In genomic region chr13:97140611-97141010, GRCh38 we compare ENCODE assay signal across 23 cellular contexts.
A peak's percentile ranks its signal among the peaks of the same experiment; 100 is the strongest.
DNase-seq lines count a peak whose midpoint lies in the region; TF ChIP-seq lines count a peak whose summit lies in the region.
"Had no signal": no experiment of that assay in that cellular context is flagged by ENCODE, and none has a peak within 500 bp of the region (broad histone marks: within the 10 kb centered on the region; RNA-seq: fewer than 3 reads in every experiment).

No MANE protein-coding gene starts in this region.

- no peak overlapping the region for H2BK12ac ChIP-seq in neuronal stem cell (ENCODE audit: low read length)

- H3K27me3 ChIP-seq in GM23248 (replicated peaks; ENCODE audit: insufficient read depth) (no peaks in the 10 kb centered on the region), neuronal stem cell (ENCODE audit: control insufficient read depth in 3 of 3, insufficient read depth in 3 of 3, low read depth in 1 of 3, low read length in 3 of 3) (peaks cover 0 to 9% (median 0%) of the 10 kb centered on the region in 3 experiments), ovary (no peaks in the 10 kb centered on the region)
- H3K27me3 ChIP-seq: heart right ventricle had no signal

- H3F3A ChIP-seq in GM23248 (ENCODE audit: insufficient read depth), result peaks cover 25% of the 10 kb centered on the region

- peak overlapping the region; percentile 73 for H2AFZ ChIP-seq in GM23248
- no peak overlapping the region for H2AFZ ChIP-seq in neuronal stem cell (ENCODE audit: low read length)

- H2AK5ac ChIP-seq in neuronal stem cell (ENCODE audit: low read depth, low read length), result no peak overlapping the region

- in situ Hi-C loops in GM23248 (cut with MboI), result no loop called here

- no peaks in the 10 kb centered on the region for H3K36me3 Mint-ChIP-seq in type B pancreatic cell
- H3K36me3 Mint-ChIP-seq: stimulated activated effector memory CD8-positive, alpha-beta T cell treated with anti-CD3 and anti-CD28 coated beads, Interleukin-12 subunit alpha, Interleukin-12 subunit beta, amount 100 ng/mL, for 72 hours; T-cell had no signal

- H3K4me1 Mint-ChIP-seq in type B pancreatic cell (ENCODE audit: unreplicated experiment), result peaks cover 34% of the 10 kb centered on the region

- no peak overlapping the region for H4K8ac ChIP-seq in neuronal stem cell (ENCODE audit: low read depth, low read length)

- H3K9ac ChIP-seq in GM23248, result no peak overlapping the region
- H3K9ac ChIP-seq in SK-N-MC (ENCODE audit: insufficient read length), result no peak overlapping the region
- no peak overlapping the region for H3K9ac ChIP-seq in neuronal stem cell (ENCODE audit: low read depth, low read length, poor library complexity)
- H3K9ac ChIP-seq: KMS-11 had no signal

- TF ChIP-seq CTCF in type B pancreatic cell (conservative IDR thresholded peaks at IDR 0.05), result no peak
- no peak for TF ChIP-seq CTCF in ovary (IDR thresholded peaks at IDR 0.05)

- H3K4me2 ChIP-seq in GM23248 (ENCODE audit: unreplicated experiment) (peak overlapping the region; percentile 77), neuronal stem cell (ENCODE audit: insufficient read depth, low read length, poor library complexity, severe bottlenecking) (no peak overlapping the region)
- H3K4me2 ChIP-seq: KMS-11 had no signal

- intact Hi-C loops in ovary (cut with DNase I), result no loop called here

- H3K79me2 ChIP-seq in GM23248 (ENCODE audit: insufficient read depth), result no peaks in the 10 kb centered on the region

- no peak overlapping the region for H3K18ac ChIP-seq in neuronal stem cell (ENCODE audit: low read length)

- H3K4me3 Mint-ChIP-seq in type B pancreatic cell, result peak overlapping the region; percentile 2
- H3K4me3 Mint-ChIP-seq: activated CD4-positive, alpha-beta T cell treated with anti-CD3 and anti-CD28 coated beads for 36 hours; activated T-cell treated with anti-CD3 and anti-CD28 coated beads, Interleukin-2, amount 50 U/mL, for 24 hours; stimulated activated effector memory CD8-positive, alpha-beta T cell treated with anti-CD3 and anti-CD28 coated beads, Interleukin-12 subunit alpha, Interleukin-12 subunit beta, amount 100 ng/mL, for 72 hours; T-cell had no signal

- peak overlapping the region; percentile 58 for H3K27ac Mint-ChIP-seq in type B pancreatic cell
- H3K27ac Mint-ChIP-seq: activated CD4-positive, alpha-beta T cell treated with anti-CD3 and anti-CD28 coated beads for 36 hours; activated T-cell treated with anti-CD3 and anti-CD28 coated beads, Interleukin-2, amount 50 U/mL, for 24 hours; stimulated activated effector memory CD8-positive, alpha-beta T cell treated with anti-CD3 and anti-CD28 coated beads, Interleukin-12 subunit alpha, Interleukin-12 subunit beta, amount 100 ng/mL, for 72 hours; T-cell had no signal

- peak; percentile 38 for DNase-seq in GM23248
- DNase-seq in SK-N-MC (ENCODE audit: low read depth, low spot score), result no peak
- DNase-seq in inferior parietal cortex (ENCODE audit: extremely low spot score), result peak; percentile 27
- no peak for DNase-seq in type B pancreatic cell (ENCODE audit: extremely low spot score, unreplicated experiment)
- no peak for DNase-seq in neuronal stem cell (ENCODE audit: low spot score)
- no peak for DNase-seq in ovary
- no peak for DNase-seq in GM19238 (ENCODE audit: insufficient read length, low spot score)
- DNase-seq: activated CD4-positive, alpha-beta T cell treated with anti-CD3 and anti-CD28 coated beads for 36 hours; activated CD8-positive, alpha-beta memory T cell treated with anti-CD3 and anti-CD28 coated beads for 24 hours; activated naive CD4-positive, alpha-beta T cell; activated T-cell treated with anti-CD3 and anti-CD28 coated beads, Interleukin-2, amount 50 U/mL, for 24 hours; amniotic stem cell; COR-L47; dermis blood vessel endothelial cell; heart right ventricle; left ventricle myocardium inferior; NCI-H2171 treated with DMSO at 0.1 percent for 48 hours; stimulated activated CD4-positive, alpha-beta T cell treated with anti-CD3 and anti-CD28 coated beads, Interleukin-2, amount 100 ng/mL, for 24 hours; T-cell had no signal

- H3K9me3 ChIP-seq in GM23248 (ENCODE audit: low read depth), result no peaks in the 10 kb centered on the region
- H3K9me3 ChIP-seq in SK-N-MC (ENCODE audit: low read depth, low read length), result no peaks in the 10 kb centered on the region
- H3K9me3 ChIP-seq in neuronal stem cell (replicated peaks in 1 of 2; ENCODE audit: control insufficient read depth in 2 of 2, insufficient read depth in 1 of 2, low read depth in 1 of 2, low read length in 2 of 2), result no peaks in the 10 kb centered on the region
- no peaks in the 10 kb centered on the region for H3K9me3 ChIP-seq in ovary
- H3K9me3 ChIP-seq: heart right ventricle, left ventricle myocardium inferior had no signal

- H3K4me1 ChIP-seq in GM23248 (ENCODE audit: insufficient read depth) (peaks cover 28% of the 10 kb centered on the region), neuronal stem cell (ENCODE audit: control insufficient read depth in 2 of 2, insufficient read depth in 1 of 2, low read depth in 1 of 2, low read length in 2 of 2) (peaks cover 0 to 8% of the 10 kb centered on the region in 2 donors), ovary (ENCODE audit: insufficient read depth) (peaks cover 3% of the 10 kb centered on the region)

- H2BK5ac ChIP-seq in neuronal stem cell (ENCODE audit: low read length), result no peak overlapping the region

- no peaks in the 10 kb centered on the region for H3K9me3 Mint-ChIP-seq in type B pancreatic cell
- H3K9me3 Mint-ChIP-seq: activated T-cell treated with anti-CD3 and anti-CD28 coated beads, Interleukin-2, amount 50 U/mL, for 24 hours; neural crest cell; stimulated activated effector memory CD8-positive, alpha-beta T cell treated with anti-CD3 and anti-CD28 coated beads, Interleukin-12 subunit alpha, Interleukin-12 subunit beta, amount 100 ng/mL, for 72 hours; T-cell had no signal

- no peak overlapping the region for H3K4ac ChIP-seq in neuronal stem cell (ENCODE audit: low read length)

- H2BK120ac ChIP-seq in neuronal stem cell (ENCODE audit: low read depth, low read length), result no peak overlapping the region

- no peak overlapping the region for H3K27ac ChIP-seq in GM23248
- 0 out of 2 replicates have a peak overlapping the region, but pooled peaks have one; percentile 3 for H3K27ac ChIP-seq in SK-N-MC
- no peak overlapping the region for H3K27ac ChIP-seq in neuronal stem cell (replicated peaks; ENCODE audit: low read length)
- H3K27ac ChIP-seq in ovary, result no peak overlapping the region
- H3K27ac ChIP-seq: heart right ventricle, KMS-11, left ventricle myocardium inferior had no signal

- H2BK15ac ChIP-seq in neuronal stem cell (ENCODE audit: low read length), result no peak overlapping the region

- H3K9me2 ChIP-seq in GM23248 (ENCODE audit: insufficient read depth), result no peaks in the 10 kb centered on the region

- no peak overlapping the region for H4K91ac ChIP-seq in neuronal stem cell (ENCODE audit: low read depth, low read length, poor library complexity)

- no peaks in the 10 kb centered on the region for H3K27me3 Mint-ChIP-seq in type B pancreatic cell
- H3K27me3 Mint-ChIP-seq: progenitor cell of endocrine pancreas had no signal

- H3K4me3 ChIP-seq in GM23248, result peak overlapping the region; percentile 63
- no peak overlapping the region for H3K4me3 ChIP-seq in SK-N-MC
- H3K4me3 ChIP-seq in neuronal stem cell (ENCODE audit: low read length in 2 of 2), result no peak overlapping the region
- H3K4me3 ChIP-seq in ovary, result no peak overlapping the region
- H3K4me3 ChIP-seq: heart right ventricle, left ventricle myocardium inferior had no signal

- no peaks in the 10 kb centered on the region for H3K36me3 ChIP-seq in GM23248 (ENCODE audit: low read depth)
- H3K36me3 ChIP-seq in SK-N-MC (ENCODE audit: insufficient read depth, low read length), result no peaks in the 10 kb centered on the region
- H3K36me3 ChIP-seq in neuronal stem cell (replicated peaks in 1 of 2; ENCODE audit: control insufficient read depth in 2 of 2, insufficient read depth in 2 of 2, low read length in 2 of 2), result no peaks in the 10 kb centered on the region
- no peaks in the 10 kb centered on the region for H3K36me3 ChIP-seq in ovary
- H3K36me3 ChIP-seq: heart right ventricle, left ventricle myocardium inferior had no signal

- 11 to 16% methylated on average over 3 of the region's 3 CpGs for WGBS in GM23248 (ENCODE audit: low coverage in 1 of 2, low lambda C conversion rate in 2 of 2, missing lambda C conversion rate in 2 of 2), 2 experiments
- no CpG with 5 or more reads among the region's 3 CpGs for WGBS in neuronal stem cell (ENCODE audit: extremely low coverage in 2 of 2, insufficient read length in 2 of 2, insufficient replicate concordance in 1 of 2), 2 donors
- WGBS in ovary, 3 donors, result 38 to 54% (median 53%) methylated on average over 3 of the region's 3 CpGs

- no peak for TF ChIP-seq EP300 in ovary (IDR thresholded peaks at IDR 0.05)

- no peak for TF ChIP-seq POLR2A in ovary (IDR thresholded peaks at IDR 0.05)

- H3K14ac ChIP-seq in neuronal stem cell (ENCODE audit: low read length), result no peak overlapping the region

- H4K20me1 ChIP-seq in GM23248 (ENCODE audit: insufficient read depth), result no peaks in the 10 kb centered on the region

- no peak overlapping the region for H3K23ac ChIP-seq in neuronal stem cell (ENCODE audit: low read depth, low read length, poor library complexity)

- no peaks in the 10 kb centered on the region for H3K79me1 ChIP-seq in neuronal stem cell (ENCODE audit: low read depth, low read length)

Comparison
In these comparisons a context has a peak if more than half of its experiments do, and no peak if none do; other contexts are left out.
1. DNase-seq: peak in GM23248 (single experiment) and inferior parietal cortex (single experiment); none in SK-N-MC (single experiment), type B pancreatic cell (single experiment), neuronal stem cell (single experiment), ovary (0 of 5) and GM19238 (single experiment).